1 cellular context compared by ENCODE assay signal in the genomic region with DNA sequence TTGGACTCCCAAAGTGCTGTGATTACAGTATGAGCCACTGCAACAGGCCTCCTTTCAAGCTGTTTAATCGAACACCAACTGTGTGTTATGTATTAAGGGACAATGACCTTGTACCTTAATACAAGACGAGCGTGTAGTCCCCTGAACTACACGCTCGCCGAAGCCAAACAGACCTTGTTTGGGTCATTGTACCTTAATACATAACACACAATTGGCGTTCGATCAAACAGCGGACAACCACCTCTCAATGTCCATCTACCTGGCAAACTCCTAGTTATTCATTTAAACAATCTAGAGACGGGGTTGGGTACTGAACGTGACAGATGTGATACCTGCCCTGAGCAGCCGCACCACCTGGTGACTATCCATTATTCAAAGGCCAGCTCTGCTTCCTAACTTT.
TF ChIP-seq lines count a peak whose summit lies in the region.

No MANE protein-coding gene starts in this region.

TF ChIP-seq in GM12878, 131 proteins besides CTCF, POLR2A, EP300 and RAD21:
- no peak for TF ChIP-seq SIN3A (IDR thresholded peaks at IDR 0.05; ENCODE audit: low read depth, low read length)
- TF ChIP-seq SUZ12 (IDR thresholded peaks at IDR 0.05; ENCODE audit: unreplicated experiment): no peak
- no peak for TF ChIP-seq STAT1 (conservative IDR thresholded peaks at IDR 0.05)
- TF ChIP-seq RAD51 (IDR thresholded peaks at IDR 0.05): no peak
- no peak for TF ChIP-seq RB1 (IDR thresholded peaks at IDR 0.05; ENCODE audit: borderline replicate concordance)
- no peak for TF ChIP-seq ZNF384 (IDR thresholded peaks at IDR 0.05; ENCODE audit: borderline replicate concordance, low read depth, low read length)
- no peak for TF ChIP-seq RFX5 (IDR thresholded peaks at IDR 0.05; ENCODE audit: low read depth, low read length)
- TF ChIP-seq IKZF2 (IDR thresholded peaks at IDR 0.05): no peak
- no peak for TF ChIP-seq PAX5 (IDR thresholded peaks at IDR 0.05; ENCODE audit: borderline replicate concordance, low read depth, low read length)
- TF ChIP-seq CBX3 (IDR thresholded peaks at IDR 0.05; ENCODE audit: borderline replicate concordance, low read depth): no peak
- TF ChIP-seq ZNF24 (IDR thresholded peaks at IDR 0.05): no peak
- no peak for TF ChIP-seq PAX8 (IDR thresholded peaks at IDR 0.05)
